Comparison of ENCODE assay signal across 22 cellular contexts in genomic region chr2:223813329-223813728, GRCh38.
"Had no signal": no experiment of that assay in that cellular context is flagged by ENCODE, and none has a peak within 500 bp of the region (broad histone marks: within the 10 kb centered on the region; RNA-seq: fewer than 3 reads in every experiment).

No MANE protein-coding gene starts in this region.

- ATAC-seq: gastroesophageal sphincter; left colon; left ventricle myocardium superior; mucosa of descending colon; natural killer cell; pancreas; right cardiac atrium; stimulated activated effector memory CD8-positive, alpha-beta T cell treated with anti-CD3 and anti-CD28 coated beads, Interleukin-12 subunit alpha, Interleukin-12 subunit beta, amount 100 ng/mL, for 72 hours; upper lobe of right lung had no signal

- H3K9me3 ChIP-seq: colonic mucosa, esophagus squamous epithelium, gastroesophageal sphincter, mucosa of descending colon, pancreas, tibial nerve, upper lobe of right lung, vagina had no signal

- H3K27ac Mint-ChIP-seq: natural killer cell; progenitor cell of endocrine pancreas; stimulated activated effector memory CD8-positive, alpha-beta T cell treated with anti-CD3 and anti-CD28 coated beads, Interleukin-12 subunit alpha, Interleukin-12 subunit beta, amount 100 ng/mL, for 72 hours; stimulated activated naive CD8-positive, alpha-beta T cell treated with anti-CD3 and anti-CD28 coated beads, Interleukin-15, Interleukin-2, amounts not matched to agents 100 ng/mL and 50 ng/mL, for 24 hours had no signal

- H3K4me3 Mint-ChIP-seq: natural killer cell; stimulated activated effector memory CD8-positive, alpha-beta T cell treated with anti-CD3 and anti-CD28 coated beads, Interleukin-12 subunit alpha, Interleukin-12 subunit beta, amount 100 ng/mL, for 72 hours; stimulated activated naive CD8-positive, alpha-beta T cell treated with anti-CD3 and anti-CD28 coated beads, Interleukin-15, Interleukin-2, amounts not matched to agents 100 ng/mL and 50 ng/mL, for 24 hours had no signal

- H3K4me1 ChIP-seq: colonic mucosa, tibial nerve, upper lobe of right lung, vagina had no signal

- H3K4me1 Mint-ChIP-seq: natural killer cell had no signal

- H3K27ac ChIP-seq: colonic mucosa, esophagus squamous epithelium, gastroesophageal sphincter, pancreas, tibial nerve, upper lobe of right lung, vagina had no signal

- H3K4me3 ChIP-seq: colonic mucosa, esophagus squamous epithelium, gastroesophageal sphincter, lung, mucosa of descending colon, pancreas, tibial nerve, upper lobe of right lung, vagina had no signal

- H3K36me3 Mint-ChIP-seq: natural killer cell; stimulated activated effector memory CD8-positive, alpha-beta T cell treated with anti-CD3 and anti-CD28 coated beads, Interleukin-12 subunit alpha, Interleukin-12 subunit beta, amount 100 ng/mL, for 72 hours had no signal

- H3K27me3 ChIP-seq: colonic mucosa, esophagus squamous epithelium, gastroesophageal sphincter, pancreas, tibial nerve, upper lobe of right lung, vagina had no signal

- H3K27me3 Mint-ChIP-seq: progenitor cell of endocrine pancreas; stimulated activated naive CD8-positive, alpha-beta T cell treated with anti-CD3 and anti-CD28 coated beads, Interleukin-15, Interleukin-2, amounts not matched to agents 100 ng/mL and 50 ng/mL, for 24 hours had no signal

- H3K9me3 Mint-ChIP-seq: natural killer cell; stimulated activated effector memory CD8-positive, alpha-beta T cell treated with anti-CD3 and anti-CD28 coated beads, Interleukin-12 subunit alpha, Interleukin-12 subunit beta, amount 100 ng/mL, for 72 hours; stimulated activated naive CD8-positive, alpha-beta T cell treated with anti-CD3 and anti-CD28 coated beads, Interleukin-15, Interleukin-2, amounts not matched to agents 100 ng/mL and 50 ng/mL, for 24 hours had no signal

- FAIRE-seq: pancreas, small intestine had no signal

- H3K36me3 ChIP-seq: colonic mucosa, esophagus squamous epithelium, gastroesophageal sphincter, pancreas, tibial nerve, upper lobe of right lung, vagina had no signal

- DNase-seq: colonic mucosa; dermis blood vessel endothelial cell; esophagus squamous epithelium; foreskin fibroblast; left colon; left ventricle myocardium superior; mucosa of descending colon; natural killer cell; occipital lobe; pancreas; right cardiac atrium; small intestine; stimulated activated CD4-positive, alpha-beta T cell treated with anti-CD3 and anti-CD28 coated beads, Interleukin-12 subunit alpha, Interleukin-12 subunit beta, amount 100 ng/mL, for 4 hours; stimulated activated CD4-positive, alpha-beta T cell treated with anti-CD3 and anti-CD28 coated beads, Interleukin-2, amount 100 ng/mL, for 48 hours; upper lobe of right lung had no signal
